8 cellular contexts compared by ENCODE assay signal in genomic region chr1:154866257-154866994, GRCh38. TPM values are rescaled to one million over a fixed set of nuclear protein-coding genes. Genes with fewer than 3 reads are reported as not detected.
DNase-seq lines count a peak whose midpoint lies in the region; ATAC-seq, FAIRE-seq and TF ChIP-seq lines count a peak whose summit lies in the region.
"Had no signal": no experiment of that assay in that cellular context is flagged by ENCODE, and none has a peak within 500 bp of the region (broad histone marks: within the 10 kb centered on the region; RNA-seq: fewer than 3 reads in every experiment).

No MANE protein-coding gene starts in this region.

- H3K27ac ChIP-seq in OCI-LY1 (ENCODE audit: low read depth, low read length, poor library complexity, severe bottlenecking) (peak overlapping the region; percentile 98), foreskin keratinocyte (no peak overlapping the region)

- FAIRE-seq in GM12892 (lab: Jason Lieb, UNC): peak; percentile 83

- no peak for DNase-seq in GM12892 (ENCODE audit: insufficient read length)
- no peak for DNase-seq in endothelial cell (ENCODE audit: low spot score)
- no peak for DNase-seq in skeletal muscle cell (ENCODE audit: low read depth)
- DNase-seq in stimulated activated CD4-positive, alpha-beta T cell treated with anti-CD3 and anti-CD28 coated beads, Interleukin-4, amount 100 ng/mL, for 24 hours: no peak
- no peak for DNase-seq in foreskin keratinocyte

- H3K9me3 ChIP-seq in OCI-LY1 (ENCODE audit: low read length): no peaks in the 10 kb centered on the region

- no peaks in the 10 kb centered on the region for H3F3A ChIP-seq in OCI-LY1 (ENCODE audit: insufficient read depth, low read length)

- ATAC-seq in GM21723 (IDR thresholded peaks at IDR 0.05; ENCODE audit: unreplicated experiment) (no peak), foreskin keratinocyte (no peak)
- ATAC-seq: sciatic nerve had no signal

- H3K27ac Mint-ChIP-seq in endothelial cell (ENCODE audit: unreplicated experiment): peak overlapping the region; percentile 44

- TF ChIP-seq CTCF in OCI-LY1 (IDR thresholded peaks at IDR 0.05; ENCODE audit: low read length) (no peak), endothelial cell (IDR thresholded peaks at IDR 0.05; ENCODE audit: unreplicated experiment) (no peak), foreskin keratinocyte (conservative IDR thresholded peaks at IDR 0.05) (no peak)

- H3K4me3 ChIP-seq in OCI-LY1 (ENCODE audit: low read depth, low read length, poor library complexity, severe bottlenecking) (peak overlapping the region; percentile 38), skeletal muscle cell (ENCODE audit: low read depth, low read length) (peak overlapping the region; percentile 31)

- H4K20me1 ChIP-seq in OCI-LY1 (ENCODE audit: insufficient read depth, low read length): no peaks in the 10 kb centered on the region

- peak overlapping the region; percentile 48 for H3K4me2 ChIP-seq in OCI-LY1 (ENCODE audit: low read length)

- no peak overlapping the region for H2AFZ ChIP-seq in OCI-LY1 (ENCODE audit: low read length)

- H3K27me3 Mint-ChIP-seq in endothelial cell (ENCODE audit: unreplicated experiment): peaks cover 17% of the 10 kb centered on the region

- no peaks in the 10 kb centered on the region for H3K36me3 ChIP-seq in OCI-LY1 (ENCODE audit: insufficient read depth, low read length)

- H3K4me1 ChIP-seq in OCI-LY1 (ENCODE audit: insufficient read depth, low read length, severe bottlenecking) (peaks cover 89% of the 10 kb centered on the region), foreskin keratinocyte (no peaks in the 10 kb centered on the region)

- no peaks in the 10 kb centered on the region for H3K79me2 ChIP-seq in OCI-LY1 (ENCODE audit: insufficient read depth, low read length)

- peaks cover 7% of the 10 kb centered on the region for H3K36me3 Mint-ChIP-seq in endothelial cell (ENCODE audit: low read depth, unreplicated experiment)

- peaks cover 72% of the 10 kb centered on the region for H3K4me1 Mint-ChIP-seq in endothelial cell (ENCODE audit: unreplicated experiment)

- no peaks in the 10 kb centered on the region for H3K9me2 ChIP-seq in OCI-LY1 (ENCODE audit: low read depth, low read length)

- H3K27me3 ChIP-seq in OCI-LY1 (ENCODE audit: insufficient read depth, low read length) (no peaks in the 10 kb centered on the region), foreskin keratinocyte (peaks cover 45% of the 10 kb centered on the region)

- H3K9ac ChIP-seq in OCI-LY1 (ENCODE audit: low read length): peak overlapping the region; percentile 61; the same call in 1 of the 2 replicates

- peak overlapping the region; percentile 44 for H3K4me3 Mint-ChIP-seq in endothelial cell (ENCODE audit: unreplicated experiment)

- no peaks in the 10 kb centered on the region for H3K9me3 Mint-ChIP-seq in endothelial cell (ENCODE audit: unreplicated experiment)

- 0 out of 2 replicates have a peak, but pooled peaks have one; percentile 42 for TF ChIP-seq POLR2A in GM12892 (IDR thresholded peaks at IDR 0.05; ENCODE audit: low read depth, low read length)

RNA-seq across cellular contexts. Expression of gene KCNN3, which starts 3.7 kb away (rescaled TPM):
- 13.0 TPM for polyA plus RNA-seq in GM12892 (2012; ENCODE audit: missing spikeins)
- total RNA-seq in endothelial cell (ENCODE audit: unreplicated experiment) (17.3 TPM), foreskin keratinocyte (under 0.01 TPM in 1 of 2 replicates, not detected in the other)
- not detected in 2 replicates for polyA plus RNA-seq in foreskin keratinocyte

Comparison
In these comparisons a context has a peak if more than half of its experiments do, and no peak if none do; other contexts are left out.
1. RNA of gene KCNN3, which starts 3.7 kb away (total RNA-seq): 17.3 TPM in endothelial cell (single experiment); under 0.01 TPM in foreskin keratinocyte; every median in the first group is over 10 times any median in the second.